Comparison of ENCODE assay signal across 9 cellular contexts in genomic region chr17:41813039-41813680, GRCh38. TPM values are rescaled to one million over a fixed set of nuclear protein-coding genes. Genes with fewer than 3 reads are reported as not detected.
DNase-seq lines count a peak whose midpoint lies in the region; ATAC-seq and TF ChIP-seq lines count a peak whose summit lies in the region.
"Had no signal": no experiment of that assay in that cellular context is flagged by ENCODE, and none has a peak within 500 bp of the region (broad histone marks: within the 10 kb centered on the region; RNA-seq: fewer than 3 reads in every experiment).

No MANE protein-coding gene starts in this region.

- no peaks in the 10 kb centered on the region for H3K4me1 ChIP-seq in endodermal cell (ENCODE audit: control insufficient read depth, insufficient read depth, low read length)
- peaks cover 25% of the 10 kb centered on the region for H3K4me1 ChIP-seq in neuron (ENCODE audit: insufficient read depth, low read length)

- H3K27ac ChIP-seq in endodermal cell (ENCODE audit: low read depth, low read length), result peak overlapping the region; percentile 83

- peak overlapping the region; percentile 62 for H3K9ac ChIP-seq in endodermal cell (ENCODE audit: extremely low read depth, low read length, poor library complexity, severe bottlenecking)

- peaks cover 12% of the 10 kb centered on the region for H3K36me3 Mint-ChIP-seq in endodermal cell (ENCODE audit: low read depth)

- peak overlapping the region; percentile 82 for H2AFZ ChIP-seq in neuron (ENCODE audit: low read depth, low read length)

- in situ Hi-C loops in GM13977 (cut with MboI; ENCODE audit: low pct_unique_long_range_greater_than_20kb, low sequenced_read_pairs, unreplicated experiment), result no loop called here

- H3K9me3 ChIP-seq in endodermal cell (ENCODE audit: control insufficient read depth, low read length) (no peaks in the 10 kb centered on the region), neuron (ENCODE audit: low read length) (no peaks in the 10 kb centered on the region)

- no peaks in the 10 kb centered on the region for H3K9me3 Mint-ChIP-seq in endodermal cell
- H3K9me3 Mint-ChIP-seq: stimulated activated naive CD8-positive, alpha-beta T cell treated with anti-CD3 and anti-CD28 coated beads, Interleukin-15, Interleukin-2, amounts not matched to agents 100 ng/mL and 50 ng/mL, for 24 hours had no signal

- POLR2A ChIA-PET in BJ (lab: Charles Lee), result interaction anchor here (0.7 kb wide), 2 partner anchors 24 to 73 kb away, joined by 3 read pairs; no protein-coding TSS in a partner anchor

- no peak for ATAC-seq in GM19452 (IDR thresholded peaks at IDR 0.05; ENCODE audit: unreplicated experiment)
- ATAC-seq in HG02623 (IDR thresholded peaks at IDR 0.05; ENCODE audit: unreplicated experiment), result no peak
- ATAC-seq in GM19395 (IDR thresholded peaks at IDR 0.05; ENCODE audit: unreplicated experiment), result no peak

- peak overlapping the region; percentile 41 for H3K27ac Mint-ChIP-seq in endodermal cell
- H3K27ac Mint-ChIP-seq: stimulated activated naive CD8-positive, alpha-beta T cell treated with anti-CD3 and anti-CD28 coated beads, Interleukin-15, Interleukin-2, amounts not matched to agents 100 ng/mL and 50 ng/mL, for 24 hours had no signal

- peak overlapping the region; percentile 88 for H3K4me3 ChIP-seq in BJ (ENCODE audit: low read depth, low read length)
- H3K4me3 ChIP-seq in endodermal cell (ENCODE audit: low read length), result peak overlapping the region; percentile 87
- H3K4me3 ChIP-seq in neuron (ENCODE audit: low read length), result peak overlapping the region; percentile 65

- H3K27me3 Mint-ChIP-seq in endodermal cell (ENCODE audit: insufficient read depth), result peaks cover 12% of the 10 kb centered on the region

- TF ChIP-seq CTCF in BJ (IDR thresholded peaks at IDR 0.05; ENCODE audit: insufficient read depth, low read depth, low read length) (no peak), endodermal cell (conservative IDR thresholded peaks at IDR 0.05) (no peak), GM13977 (IDR thresholded peaks at IDR 0.05; ENCODE audit: extremely low read depth, insufficient read depth, missing control alignments) (no peak)

- CTCF ChIA-PET in BJ (lab: Yijun Ruan, JAX), result interaction anchor here (0.7 to 4.4 kb wide), 3 partner anchors 11 to 1153 kb away, joined by 3 to 36 read pairs (median 5); no protein-coding TSS in a partner anchor

- DNase-seq in BJ (ENCODE audit: low read depth), result no peak
- DNase-seq in NCI-H69 (lab: John Stamatoyannopoulos, UW), result peak; percentile 27
- DNase-seq in endodermal cell, result no peak
- no peak for DNase-seq in GM13977 (ENCODE audit: low spot score)

- WGBS in endodermal cell (ENCODE audit: insufficient coverage in 1 of 2, insufficient read length in 1 of 2), 2 experiments, result 0 to 2% methylated on average over 13 to 20 of the region's 20 CpGs

- H3K36me3 ChIP-seq in BJ (ENCODE audit: control insufficient read depth, insufficient read depth, low read length), result peaks cover 10% of the 10 kb centered on the region
- H3K36me3 ChIP-seq in endodermal cell (ENCODE audit: control insufficient read depth, insufficient read depth, low read length), result peaks cover 14% of the 10 kb centered on the region
- peaks cover 19% of the 10 kb centered on the region for H3K36me3 ChIP-seq in neuron (ENCODE audit: insufficient read depth, low read length)

- peaks cover 13% of the 10 kb centered on the region for H3K4me1 Mint-ChIP-seq in endodermal cell

- H3K4me3 Mint-ChIP-seq in endodermal cell, result peak overlapping the region; percentile 79

- no peaks in the 10 kb centered on the region for H3K27me3 ChIP-seq in BJ (ENCODE audit: control insufficient read depth, insufficient read depth, low read length)
- no peaks in the 10 kb centered on the region for H3K27me3 ChIP-seq in endodermal cell (ENCODE audit: control insufficient read depth, insufficient read depth, low read length, poor library complexity, severe bottlenecking)
- H3K27me3 ChIP-seq in neuron (ENCODE audit: insufficient read depth, low read length), result no peaks in the 10 kb centered on the region

RNA-seq across cellular contexts. Expression of gene FKBP10, which starts 0.4 kb away (rescaled TPM):
- polyA plus RNA-seq in BJ (2011; rRNA removed), result 885 and 1,571 TPM in 2 replicates
- polyA minus RNA-seq in BJ (2011; rRNA and poly(A)+ RNA removed), result 420 and 568 TPM in 2 replicates
- 100 to 1,000 TPM; 179 to 291 TPM for total RNA-seq in endodermal cell
- polyA plus RNA-seq in endodermal cell (2013, experiment 1 of 2), result 230 TPM
- 211 TPM for polyA plus RNA-seq in endodermal cell (2013, experiment 2 of 2)

RNA-seq across cellular contexts. Expression of gene P3H4, which starts 1.4 kb away (rescaled TPM):
- polyA plus RNA-seq in BJ (2011; rRNA removed), result 64.4 and 82.8 TPM in 2 replicates
- polyA minus RNA-seq in BJ (2011; rRNA and poly(A)+ RNA removed), result 24.7 and 28.9 TPM in 2 replicates
- 10 to 100 TPM; 23.9 to 40.6 TPM for total RNA-seq in endodermal cell
- 32.2 TPM for polyA plus RNA-seq in endodermal cell (2013, experiment 1 of 2)
- polyA plus RNA-seq in endodermal cell (2013, experiment 2 of 2), result 34.7 TPM

RNA-seq across cellular contexts. Expression of gene NT5C3B, which starts 22.9 kb away (rescaled TPM):
- 88.3 and 123 TPM in 2 replicates for polyA plus RNA-seq in BJ (2011; rRNA removed)
- polyA minus RNA-seq in BJ (2011; rRNA and poly(A)+ RNA removed), result 36.4 and 41.5 TPM in 2 replicates
- 10 to 100 TPM; 65.2 to 79.5 TPM for total RNA-seq in endodermal cell
- 77.9 TPM for polyA plus RNA-seq in endodermal cell (2013, experiment 1 of 2)
- 72.6 TPM for polyA plus RNA-seq in endodermal cell (2013, experiment 2 of 2)

RNA-seq across cellular contexts. Expression of gene KLHL10, which starts 24.5 kb away (rescaled TPM):
- polyA plus RNA-seq in BJ (2011; rRNA removed), result 0.15 and 0.74 TPM in 2 replicates
- 0.47 TPM in 1 of 2 replicates, not detected in the other for polyA minus RNA-seq in BJ (2011; rRNA and poly(A)+ RNA removed)
- under 1 TPM in 1 of 2 donors, not detected in 1; 0.15 TPM for total RNA-seq in endodermal cell
- polyA plus RNA-seq in endodermal cell (2013, experiment 1 of 2), result not detected
- polyA plus RNA-seq in endodermal cell (2013, experiment 2 of 2), result not detected

RNA-seq across cellular contexts. Expression of gene JUP, which starts 26.6 kb away (rescaled TPM):
- polyA plus RNA-seq in BJ (2011; rRNA removed), result 7.3 and 9.4 TPM in 2 replicates
- polyA minus RNA-seq in BJ (2011; rRNA and poly(A)+ RNA removed), result 10.6 and 16.2 TPM in 2 replicates
- total RNA-seq in endodermal cell, result 100 to 1,000 TPM; 112 to 167 TPM
- polyA plus RNA-seq in endodermal cell (2013, experiment 1 of 2), result 71.5 TPM
- polyA plus RNA-seq in endodermal cell (2013, experiment 2 of 2), result 69.3 TPM
